In genomic region chr6:121334299-121335104, GRCh38 we compare ENCODE assay signal across 1 cellular context.
TF ChIP-seq lines count a peak whose summit lies in the region.

Gene TBC1D32, minus strand, starts transcription at chr6:121334480. Its CDS starts 50 bp downstream, at chr6:121334430.

TF ChIP-seq in K562, 482 proteins besides CTCF, POLR2A, EP300 and RAD21 (continued from another document and continues in another):
- no peak for TF ChIP-seq SREBF1 (IDR thresholded peaks at IDR 0.05; ENCODE audit: borderline replicate concordance, low read depth, low read length)
- TF ChIP-seq SAFB (IDR thresholded peaks at IDR 0.05; ENCODE audit: borderline replicate concordance, low read depth, low read length): no peak
- no peak for TF ChIP-seq ZNF75A (CRISPR knock-in tag; IDR thresholded peaks at IDR 0.05)
- TF ChIP-seq CHD4 (IDR thresholded peaks at IDR 0.05; ENCODE audit: insufficient read depth, insufficient replicate concordance, low read depth, low read length, poor library complexity, severe bottlenecking): no peak
- no peak for TF ChIP-seq ZNF589 (CRISPR knock-in tag; IDR thresholded peaks at IDR 0.05; ENCODE audit: low read depth)
- TF ChIP-seq ZNF431 (CRISPR knock-in tag; IDR thresholded peaks at IDR 0.05): no peak
- TF ChIP-seq ZBTB5 (IDR thresholded peaks at IDR 0.05): no peak
- TF ChIP-seq PHF21A (IDR thresholded peaks at IDR 0.05; ENCODE audit: borderline replicate concordance, low read depth): no peak
- TF ChIP-seq POLR2H (tag; IDR thresholded peaks at IDR 0.05; ENCODE audit: low read depth): peak; percentile 63
- TF ChIP-seq ZNF668 (CRISPR knock-in tag; IDR thresholded peaks at IDR 0.05): no peak
- TF ChIP-seq BRF2 (IDR thresholded peaks at IDR 0.05; ENCODE audit: borderline replicate concordance, insufficient read depth, insufficient read length): no peak
- TF ChIP-seq TRIM24 (IDR thresholded peaks at IDR 0.05): no peak
- TF ChIP-seq MBD2 (IDR thresholded peaks at IDR 0.05; ENCODE audit: borderline replicate concordance, low read depth): peak; percentile 32; the same call in 1 of the 2 replicates
- no peak for TF ChIP-seq KDM2B (CRISPR knock-in tag; IDR thresholded peaks at IDR 0.05)
- TF ChIP-seq E2F3 (CRISPR knock-in tag; IDR thresholded peaks at IDR 0.05): no peak
- no peak for TF ChIP-seq ZNF134 (CRISPR knock-in tag; conservative IDR thresholded peaks at IDR 0.05)
- no peak for TF ChIP-seq DEAF1 (CRISPR knock-in tag; IDR thresholded peaks at IDR 0.05)
- no peak for TF ChIP-seq ELK3 (CRISPR knock-in tag; IDR thresholded peaks at IDR 0.05)
- no peak for TF ChIP-seq ZNF143 (CRISPR knock-in tag; IDR thresholded peaks at IDR 0.05)
- no peak for TF ChIP-seq RBM34 (IDR thresholded peaks at IDR 0.05; ENCODE audit: borderline replicate concordance, insufficient read depth, low read length)
- no peak for TF ChIP-seq ZC3H11A (IDR thresholded peaks at IDR 0.05; ENCODE audit: low read depth, low read length)
- TF ChIP-seq CSDE1 (IDR thresholded peaks at IDR 0.05): peak in 1 of 2 experiments; percentile 67; a peak in 2 of 4 replicates
- TF ChIP-seq SOX6 (IDR thresholded peaks at IDR 0.05): no peak
- no peak for TF ChIP-seq NCOA4 (IDR thresholded peaks at IDR 0.05; ENCODE audit: partially characterized antibody)
- TF ChIP-seq EGR1 (conservative IDR thresholded peaks at IDR 0.05): peak; percentile 62
- no peak for TF ChIP-seq GTF2A2 (tag; IDR thresholded peaks at IDR 0.05)
- TF ChIP-seq C11orf30 (IDR thresholded peaks at IDR 0.05; ENCODE audit: low read depth): 0 out of 2 replicates have a peak, but pooled peaks have one; percentile 4
- TF ChIP-seq KDM1A (IDR thresholded peaks at IDR 0.05): no peak; a peak in 1 of 4 replicates
- TF ChIP-seq ETS1 (conservative IDR thresholded peaks at IDR 0.05; ENCODE audit: control insufficient read depth, low read depth, low read length): no peak
- TF ChIP-seq NEUROD1 (IDR thresholded peaks at IDR 0.05; ENCODE audit: borderline replicate concordance, low read depth, low read length, partially characterized antibody): no peak
- no peak for TF ChIP-seq DPF2 (IDR thresholded peaks at IDR 0.05)
- TF ChIP-seq MNT (conservative IDR thresholded peaks at IDR 0.05): peak; percentile 58 to 79
- no peak for TF ChIP-seq ZC3H8 (IDR thresholded peaks at IDR 0.05)
- TF ChIP-seq ELF1 (tag; IDR thresholded peaks at IDR 0.05): no peak
- no peak for TF ChIP-seq TAF15 (IDR thresholded peaks at IDR 0.05; ENCODE audit: low read depth, low read length)
- TF ChIP-seq ZKSCAN8 (CRISPR knock-in tag; IDR thresholded peaks at IDR 0.05): no peak
- TF ChIP-seq ZBTB34 (CRISPR knock-in tag; IDR thresholded peaks at IDR 0.05): no peak
- no peak for TF ChIP-seq ZNF764 (CRISPR knock-in tag; IDR thresholded peaks at IDR 0.05; ENCODE audit: low read depth)
- TF ChIP-seq SP2 (IDR thresholded peaks at IDR 0.05; ENCODE audit: extremely low read depth, low read depth, low read length, poor library complexity, severe bottlenecking): no peak
- no peak for TF ChIP-seq ZNF212 (CRISPR knock-in tag; IDR thresholded peaks at IDR 0.05)
- no peak for TF ChIP-seq TFAM (CRISPR knock-in tag; conservative IDR thresholded peaks at IDR 0.05)
- TF ChIP-seq NCOR1 (IDR thresholded peaks at IDR 0.05): no peak
- peak; percentile 94 for TF ChIP-seq ATF7 (IDR thresholded peaks at IDR 0.05)
- peak; percentile 79 for TF ChIP-seq MTA3 (IDR thresholded peaks at IDR 0.05; ENCODE audit: borderline replicate concordance)
- no peak for TF ChIP-seq MXD1 (CRISPR knock-in tag; IDR thresholded peaks at IDR 0.05; ENCODE audit: borderline replicate concordance, poor library complexity, severe bottlenecking)
- no peak for TF ChIP-seq CBX3 (IDR thresholded peaks at IDR 0.05; ENCODE audit: borderline replicate concordance in 1 of 2, low read length in 2 of 2)
- TF ChIP-seq TGIF2 (CRISPR knock-in tag; IDR thresholded peaks at IDR 0.05): no peak
- TF ChIP-seq TARDBP (IDR thresholded peaks at IDR 0.05): no peak
- no peak for TF ChIP-seq DLX4 (CRISPR knock-in tag; IDR thresholded peaks at IDR 0.05)
- TF ChIP-seq PML (IDR thresholded peaks at IDR 0.05; ENCODE audit: low read length): 0 out of 2 replicates have a peak, but pooled peaks have one; percentile 46
- no peak for TF ChIP-seq ATF6 (CRISPR knock-in tag; IDR thresholded peaks at IDR 0.05)
- TF ChIP-seq POLR2G (IDR thresholded peaks at IDR 0.05; ENCODE audit: low read depth, low read length): peak; percentile 80
- TF ChIP-seq HIVEP1 (CRISPR knock-in tag; IDR thresholded peaks at IDR 0.05): no peak
- no peak for TF ChIP-seq STAT5B (CRISPR knock-in tag; IDR thresholded peaks at IDR 0.05)
- TF ChIP-seq ELK1 (CRISPR knock-in tag; IDR thresholded peaks at IDR 0.05): no peak
- TF ChIP-seq HBP1 (CRISPR knock-in tag; IDR thresholded peaks at IDR 0.05): no peak
